In the genomic region with DNA sequence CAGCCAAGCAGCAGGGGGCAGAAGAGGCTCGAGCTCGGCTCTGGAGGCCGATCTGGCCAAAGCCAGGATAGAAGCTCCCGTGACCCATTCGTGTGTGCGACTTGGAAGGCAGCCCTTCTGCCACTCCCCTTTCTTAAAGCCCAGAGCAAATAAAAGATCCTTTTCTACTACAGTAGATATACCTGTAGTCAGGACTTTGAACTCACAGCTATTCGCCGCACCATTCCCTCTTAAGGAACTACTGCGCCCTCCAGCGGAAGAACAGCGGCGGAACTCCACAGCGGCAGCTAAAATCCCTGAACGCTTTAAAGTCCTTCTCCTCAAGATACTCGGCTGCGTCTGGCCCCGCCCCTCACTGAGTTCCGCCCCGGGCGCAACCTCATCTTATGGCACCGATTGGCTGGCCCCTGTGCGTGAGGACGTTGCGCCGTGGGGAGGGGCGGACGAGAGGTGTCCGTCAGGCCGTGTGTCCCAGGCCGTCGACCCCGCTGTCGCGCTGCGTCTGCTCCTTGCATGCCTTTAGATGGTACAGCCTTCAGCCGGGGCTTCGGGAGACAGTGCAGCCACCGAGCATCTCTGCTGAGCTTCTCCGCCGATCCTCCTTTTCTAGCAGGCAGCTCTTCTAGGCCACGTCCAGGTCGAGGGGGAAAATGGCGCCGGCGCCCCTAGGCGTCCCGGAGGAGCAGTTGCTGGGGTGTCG, we compare ENCODE assay signal across 1 cellular context.
TF ChIP-seq lines count a peak whose summit lies in the region.

A gene with protein sequence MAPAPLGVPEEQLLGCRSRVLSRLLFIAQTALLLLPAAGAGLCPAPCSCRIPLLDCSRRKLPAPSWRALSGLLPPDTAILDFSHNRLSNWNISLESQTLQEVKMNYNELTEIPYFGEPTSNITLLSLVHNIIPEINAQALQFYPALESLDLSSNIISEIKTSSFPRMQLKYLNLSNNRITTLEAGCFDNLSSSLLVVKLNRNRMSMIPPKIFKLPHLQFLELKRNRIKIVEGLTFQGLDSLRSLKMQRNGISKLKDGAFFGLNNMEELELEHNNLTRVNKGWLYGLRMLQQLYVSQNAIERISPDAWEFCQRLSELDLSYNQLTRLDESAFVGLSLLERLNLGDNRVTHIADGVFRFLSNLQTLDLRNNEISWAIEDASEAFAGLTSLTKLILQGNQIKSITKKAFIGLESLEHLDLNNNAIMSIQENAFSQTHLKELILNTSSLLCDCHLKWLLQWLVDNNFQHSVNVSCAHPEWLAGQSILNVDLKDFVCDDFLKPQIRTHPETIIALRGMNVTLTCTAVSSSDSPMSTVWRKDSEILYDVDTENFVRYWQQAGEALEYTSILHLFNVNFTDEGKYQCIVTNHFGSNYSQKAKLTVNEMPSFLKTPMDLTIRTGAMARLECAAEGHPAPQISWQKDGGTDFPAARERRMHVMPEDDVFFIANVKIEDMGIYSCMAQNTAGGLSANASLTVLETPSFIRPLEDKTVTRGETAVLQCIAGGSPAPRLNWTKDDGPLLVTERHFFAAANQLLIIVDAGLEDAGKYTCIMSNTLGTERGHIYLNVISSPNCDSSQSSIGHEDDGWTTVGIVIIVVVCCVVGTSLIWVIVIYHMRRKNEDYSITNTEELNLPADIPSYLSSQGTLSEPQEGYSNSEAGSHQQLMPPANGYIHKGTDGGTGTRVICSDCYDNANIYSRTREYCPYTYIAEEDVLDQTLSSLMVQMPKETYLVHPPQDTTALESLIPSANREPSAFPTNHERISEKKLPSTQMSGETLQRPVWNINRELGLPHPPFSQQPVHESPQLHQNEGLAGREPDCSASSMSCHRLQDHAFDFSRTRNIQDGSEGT (plus strand): TSS at position 442 of the 700 bp plus-strand sequence. CDS start 209 bp downstream, at position 651.

TF ChIP-seq in HEK293, 187 proteins besides CTCF, POLR2A, EP300 and RAD21 (continued from another document and continues in another):
- TF ChIP-seq ZBTB17 (tag by site-specific recombination; IDR thresholded peaks at IDR 0.05): peak; percentile 72
- peak; percentile 68; the same call in 1 of the 2 replicates for TF ChIP-seq SP7 (tag by site-specific recombination; IDR thresholded peaks at IDR 0.05)
- peak; percentile 58; the same call in 1 of the 2 replicates for TF ChIP-seq ZNF629 (tag by site-specific recombination; IDR thresholded peaks at IDR 0.05)
- TF ChIP-seq, protein P1, sequence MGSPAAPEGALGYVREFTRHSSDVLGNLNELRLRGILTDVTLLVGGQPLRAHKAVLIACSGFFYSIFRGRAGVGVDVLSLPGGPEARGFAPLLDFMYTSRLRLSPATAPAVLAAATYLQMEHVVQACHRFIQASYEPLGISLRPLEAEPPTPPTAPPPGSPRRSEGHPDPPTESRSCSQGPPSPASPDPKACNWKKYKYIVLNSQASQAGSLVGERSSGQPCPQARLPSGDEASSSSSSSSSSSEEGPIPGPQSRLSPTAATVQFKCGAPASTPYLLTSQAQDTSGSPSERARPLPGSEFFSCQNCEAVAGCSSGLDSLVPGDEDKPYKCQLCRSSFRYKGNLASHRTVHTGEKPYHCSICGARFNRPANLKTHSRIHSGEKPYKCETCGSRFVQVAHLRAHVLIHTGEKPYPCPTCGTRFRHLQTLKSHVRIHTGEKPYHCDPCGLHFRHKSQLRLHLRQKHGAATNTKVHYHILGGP (tag by site-specific recombination; IDR thresholded peaks at IDR 0.05): no peak
- peak; percentile 77 for TF ChIP-seq KLF8 (tag by site-specific recombination; IDR thresholded peaks at IDR 0.05)
- no peak for TF ChIP-seq SCRT1 (tag by site-specific recombination; IDR thresholded peaks at IDR 0.05; ENCODE audit: borderline replicate concordance)
- peak; percentile 93 for TF ChIP-seq ZXDB (tag by site-specific recombination; IDR thresholded peaks at IDR 0.05)
- TF ChIP-seq SCRT2 (tag by site-specific recombination; IDR thresholded peaks at IDR 0.05): 0 out of 2 replicates have a peak, but pooled peaks have one; percentile 7
- TF ChIP-seq KLF9 (tag by site-specific recombination; IDR thresholded peaks at IDR 0.05; ENCODE audit: low read depth): peak; percentile 55
- no peak for TF ChIP-seq PRDM1 (tag by site-specific recombination; IDR thresholded peaks at IDR 0.05)
- TF ChIP-seq, protein P2, sequence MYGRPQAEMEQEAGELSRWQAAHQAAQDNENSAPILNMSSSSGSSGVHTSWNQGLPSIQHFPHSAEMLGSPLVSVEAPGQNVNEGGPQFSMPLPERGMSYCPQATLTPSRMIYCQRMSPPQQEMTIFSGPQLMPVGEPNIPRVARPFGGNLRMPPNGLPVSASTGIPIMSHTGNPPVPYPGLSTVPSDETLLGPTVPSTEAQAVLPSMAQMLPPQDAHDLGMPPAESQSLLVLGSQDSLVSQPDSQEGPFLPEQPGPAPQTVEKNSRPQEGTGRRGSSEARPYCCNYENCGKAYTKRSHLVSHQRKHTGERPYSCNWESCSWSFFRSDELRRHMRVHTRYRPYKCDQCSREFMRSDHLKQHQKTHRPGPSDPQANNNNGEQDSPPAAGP (tag by site-specific recombination; IDR thresholded peaks at IDR 0.05): peak; percentile 15; the same call in 1 of the 2 replicates
- TF ChIP-seq SETDB1 (IDR thresholded peaks at IDR 0.05; ENCODE audit: insufficient read length, low read length): peak; percentile 48
- TF ChIP-seq, protein P3, sequence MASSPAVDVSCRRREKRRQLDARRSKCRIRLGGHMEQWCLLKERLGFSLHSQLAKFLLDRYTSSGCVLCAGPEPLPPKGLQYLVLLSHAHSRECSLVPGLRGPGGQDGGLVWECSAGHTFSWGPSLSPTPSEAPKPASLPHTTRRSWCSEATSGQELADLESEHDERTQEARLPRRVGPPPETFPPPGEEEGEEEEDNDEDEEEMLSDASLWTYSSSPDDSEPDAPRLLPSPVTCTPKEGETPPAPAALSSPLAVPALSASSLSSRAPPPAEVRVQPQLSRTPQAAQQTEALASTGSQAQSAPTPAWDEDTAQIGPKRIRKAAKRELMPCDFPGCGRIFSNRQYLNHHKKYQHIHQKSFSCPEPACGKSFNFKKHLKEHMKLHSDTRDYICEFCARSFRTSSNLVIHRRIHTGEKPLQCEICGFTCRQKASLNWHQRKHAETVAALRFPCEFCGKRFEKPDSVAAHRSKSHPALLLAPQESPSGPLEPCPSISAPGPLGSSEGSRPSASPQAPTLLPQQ (tag by site-specific recombination; IDR thresholded peaks at IDR 0.05): peak; percentile 99
- TF ChIP-seq EGR2 (tag by site-specific recombination; IDR thresholded peaks at IDR 0.05; ENCODE audit: low read depth): peak; percentile 59; the same call in 1 of the 2 replicates
- TF ChIP-seq ZNF335 (tag by site-specific recombination; conservative IDR thresholded peaks at IDR 0.05): peak; percentile 98
- TF ChIP-seq, protein P4, sequence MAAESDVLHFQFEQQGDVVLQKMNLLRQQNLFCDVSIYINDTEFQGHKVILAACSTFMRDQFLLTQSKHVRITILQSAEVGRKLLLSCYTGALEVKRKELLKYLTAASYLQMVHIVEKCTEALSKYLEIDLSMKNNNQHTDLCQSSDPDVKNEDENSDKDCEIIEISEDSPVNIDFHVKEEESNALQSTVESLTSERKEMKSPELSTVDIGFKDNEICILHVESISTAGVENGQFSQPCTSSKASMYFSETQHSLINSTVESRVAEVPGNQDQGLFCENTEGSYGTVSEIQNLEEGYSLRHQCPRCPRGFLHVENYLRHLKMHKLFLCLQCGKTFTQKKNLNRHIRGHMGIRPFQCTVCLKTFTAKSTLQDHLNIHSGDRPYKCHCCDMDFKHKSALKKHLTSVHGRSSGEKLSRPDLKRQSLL (tag by site-specific recombination; IDR thresholded peaks at IDR 0.05): peak; percentile 74; the same call in 1 of the 2 replicates
- TF ChIP-seq ZNF654 (tag by site-specific recombination; IDR thresholded peaks at IDR 0.05; ENCODE audit: low read depth): peak; percentile 89
- TF ChIP-seq, protein P5, sequence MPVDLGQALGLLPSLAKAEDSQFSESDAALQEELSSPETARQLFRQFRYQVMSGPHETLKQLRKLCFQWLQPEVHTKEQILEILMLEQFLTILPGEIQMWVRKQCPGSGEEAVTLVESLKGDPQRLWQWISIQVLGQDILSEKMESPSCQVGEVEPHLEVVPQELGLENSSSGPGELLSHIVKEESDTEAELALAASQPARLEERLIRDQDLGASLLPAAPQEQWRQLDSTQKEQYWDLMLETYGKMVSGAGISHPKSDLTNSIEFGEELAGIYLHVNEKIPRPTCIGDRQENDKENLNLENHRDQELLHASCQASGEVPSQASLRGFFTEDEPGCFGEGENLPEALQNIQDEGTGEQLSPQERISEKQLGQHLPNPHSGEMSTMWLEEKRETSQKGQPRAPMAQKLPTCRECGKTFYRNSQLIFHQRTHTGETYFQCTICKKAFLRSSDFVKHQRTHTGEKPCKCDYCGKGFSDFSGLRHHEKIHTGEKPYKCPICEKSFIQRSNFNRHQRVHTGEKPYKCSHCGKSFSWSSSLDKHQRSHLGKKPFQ (tag by site-specific recombination; IDR thresholded peaks at IDR 0.05): no peak
- TF ChIP-seq ZNF473 (tag by site-specific recombination; IDR thresholded peaks at IDR 0.05): no peak
- TF ChIP-seq ZNF341 (tag by site-specific recombination; IDR thresholded peaks at IDR 0.05; ENCODE audit: low read depth): peak; percentile 90
- TF ChIP-seq, protein P6, sequence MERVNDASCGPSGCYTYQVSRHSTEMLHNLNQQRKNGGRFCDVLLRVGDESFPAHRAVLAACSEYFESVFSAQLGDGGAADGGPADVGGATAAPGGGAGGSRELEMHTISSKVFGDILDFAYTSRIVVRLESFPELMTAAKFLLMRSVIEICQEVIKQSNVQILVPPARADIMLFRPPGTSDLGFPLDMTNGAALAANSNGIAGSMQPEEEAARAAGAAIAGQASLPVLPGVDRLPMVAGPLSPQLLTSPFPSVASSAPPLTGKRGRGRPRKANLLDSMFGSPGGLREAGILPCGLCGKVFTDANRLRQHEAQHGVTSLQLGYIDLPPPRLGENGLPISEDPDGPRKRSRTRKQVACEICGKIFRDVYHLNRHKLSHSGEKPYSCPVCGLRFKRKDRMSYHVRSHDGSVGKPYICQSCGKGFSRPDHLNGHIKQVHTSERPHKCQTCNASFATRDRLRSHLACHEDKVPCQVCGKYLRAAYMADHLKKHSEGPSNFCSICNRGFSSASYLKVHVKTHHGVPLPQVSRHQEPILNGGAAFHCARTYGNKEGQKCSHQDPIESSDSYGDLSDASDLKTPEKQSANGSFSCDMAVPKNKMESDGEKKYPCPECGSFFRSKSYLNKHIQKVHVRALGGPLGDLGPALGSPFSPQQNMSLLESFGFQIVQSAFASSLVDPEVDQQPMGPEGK (tag by site-specific recombination; IDR thresholded peaks at IDR 0.05): peak; percentile 75; the same call in 1 of the 2 replicates
- TF ChIP-seq, protein P7, sequence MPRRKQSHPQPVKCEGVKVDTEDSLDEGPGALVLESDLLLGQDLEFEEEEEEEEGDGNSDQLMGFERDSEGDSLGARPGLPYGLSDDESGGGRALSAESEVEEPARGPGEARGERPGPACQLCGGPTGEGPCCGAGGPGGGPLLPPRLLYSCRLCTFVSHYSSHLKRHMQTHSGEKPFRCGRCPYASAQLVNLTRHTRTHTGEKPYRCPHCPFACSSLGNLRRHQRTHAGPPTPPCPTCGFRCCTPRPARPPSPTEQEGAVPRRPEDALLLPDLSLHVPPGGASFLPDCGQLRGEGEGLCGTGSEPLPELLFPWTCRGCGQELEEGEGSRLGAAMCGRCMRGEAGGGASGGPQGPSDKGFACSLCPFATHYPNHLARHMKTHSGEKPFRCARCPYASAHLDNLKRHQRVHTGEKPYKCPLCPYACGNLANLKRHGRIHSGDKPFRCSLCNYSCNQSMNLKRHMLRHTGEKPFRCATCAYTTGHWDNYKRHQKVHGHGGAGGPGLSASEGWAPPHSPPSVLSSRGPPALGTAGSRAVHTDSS (tag by site-specific recombination; IDR thresholded peaks at IDR 0.05): no peak
- TF ChIP-seq, protein P8, sequence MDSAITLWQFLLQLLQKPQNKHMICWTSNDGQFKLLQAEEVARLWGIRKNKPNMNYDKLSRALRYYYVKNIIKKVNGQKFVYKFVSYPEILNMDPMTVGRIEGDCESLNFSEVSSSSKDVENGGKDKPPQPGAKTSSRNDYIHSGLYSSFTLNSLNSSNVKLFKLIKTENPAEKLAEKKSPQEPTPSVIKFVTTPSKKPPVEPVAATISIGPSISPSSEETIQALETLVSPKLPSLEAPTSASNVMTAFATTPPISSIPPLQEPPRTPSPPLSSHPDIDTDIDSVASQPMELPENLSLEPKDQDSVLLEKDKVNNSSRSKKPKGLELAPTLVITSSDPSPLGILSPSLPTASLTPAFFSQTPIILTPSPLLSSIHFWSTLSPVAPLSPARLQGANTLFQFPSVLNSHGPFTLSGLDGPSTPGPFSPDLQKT (IDR thresholded peaks at IDR 0.05; ENCODE audit: borderline replicate concordance, low read depth, low read length): no peak
- TF ChIP-seq ZNF184 (tag by site-specific recombination; IDR thresholded peaks at IDR 0.05): peak; percentile 32; the same call in 1 of the 2 replicates
- no peak for TF ChIP-seq ZNF585B (tag by site-specific recombination; IDR thresholded peaks at IDR 0.05)
- TF ChIP-seq, protein P9, sequence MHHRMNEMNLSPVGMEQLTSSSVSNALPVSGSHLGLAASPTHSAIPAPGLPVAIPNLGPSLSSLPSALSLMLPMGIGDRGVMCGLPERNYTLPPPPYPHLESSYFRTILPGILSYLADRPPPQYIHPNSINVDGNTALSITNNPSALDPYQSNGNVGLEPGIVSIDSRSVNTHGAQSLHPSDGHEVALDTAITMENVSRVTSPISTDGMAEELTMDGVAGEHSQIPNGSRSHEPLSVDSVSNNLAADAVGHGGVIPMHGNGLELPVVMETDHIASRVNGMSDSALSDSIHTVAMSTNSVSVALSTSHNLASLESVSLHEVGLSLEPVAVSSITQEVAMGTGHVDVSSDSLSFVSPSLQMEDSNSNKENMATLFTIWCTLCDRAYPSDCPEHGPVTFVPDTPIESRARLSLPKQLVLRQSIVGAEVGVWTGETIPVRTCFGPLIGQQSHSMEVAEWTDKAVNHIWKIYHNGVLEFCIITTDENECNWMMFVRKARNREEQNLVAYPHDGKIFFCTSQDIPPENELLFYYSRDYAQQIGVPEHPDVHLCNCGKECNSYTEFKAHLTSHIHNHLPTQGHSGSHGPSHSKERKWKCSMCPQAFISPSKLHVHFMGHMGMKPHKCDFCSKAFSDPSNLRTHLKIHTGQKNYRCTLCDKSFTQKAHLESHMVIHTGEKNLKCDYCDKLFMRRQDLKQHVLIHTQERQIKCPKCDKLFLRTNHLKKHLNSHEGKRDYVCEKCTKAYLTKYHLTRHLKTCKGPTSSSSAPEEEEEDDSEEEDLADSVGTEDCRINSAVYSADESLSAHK (tag by site-specific recombination; IDR thresholded peaks at IDR 0.05): peak; percentile 60
